17 cellular contexts compared by ENCODE assay signal in the genomic region with DNA sequence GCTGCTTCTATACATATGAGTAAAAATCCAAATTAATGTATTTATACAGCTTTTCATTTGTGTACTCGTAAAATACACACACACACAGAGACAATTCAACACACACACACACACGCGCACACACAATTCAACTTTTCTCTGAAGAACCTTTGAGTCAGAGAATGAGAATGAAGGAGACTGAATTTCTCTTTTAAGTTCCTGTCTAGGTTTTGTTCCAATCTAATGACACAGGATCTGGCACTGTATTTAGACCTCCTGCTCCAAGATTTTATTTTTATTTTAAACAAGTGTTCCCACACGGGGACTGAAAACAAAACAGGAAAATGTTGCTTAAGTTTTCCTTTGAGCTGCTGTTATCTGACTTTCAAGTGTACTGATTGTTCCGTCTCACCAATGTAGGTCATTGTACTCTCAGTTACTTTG.
DNase-seq lines count a peak whose midpoint lies in the region; ATAC-seq and TF ChIP-seq lines count a peak whose summit lies in the region.
"Had no signal": no experiment of that assay in that cellular context is flagged by ENCODE, and none has a peak within 500 bp of the region (broad histone marks: within the 10 kb centered on the region; RNA-seq: fewer than 3 reads in every experiment).

No MANE protein-coding gene starts in this region.

- CTCF ChIA-PET in activated CD4-positive, alpha-beta T cell treated with anti-CD3 and anti-CD28 coated beads, Interleukin-2, amount 10 ng/mL, durations not matched to agents 7 days and 5 days (lab: Charles Lee), result no interaction called here
- CTCF ChIA-PET in RWPE1 (lab: Yijun Ruan, JAX), result interaction anchor here (0.6 kb wide), 1 partner anchor 1492 kb away, joined by 3 read pairs; no protein-coding TSS in a partner anchor

- H3K4me1 ChIP-seq in osteoblast (ENCODE audit: insufficient read depth, low read length), result no peaks in the 10 kb centered on the region
- H3K4me1 ChIP-seq in vagina, result peaks cover 26% of the 10 kb centered on the region

- TF ChIP-seq CTCF in osteoblast (IDR thresholded peaks at IDR 0.05; ENCODE audit: extremely low read depth, low read depth, low read length), result no peak
- no peak for TF ChIP-seq CTCF in vagina (IDR thresholded peaks at IDR 0.05)
- TF ChIP-seq CTCF in RWPE1 (conservative IDR thresholded peaks at IDR 0.05; ENCODE audit: low read depth), result no peak

- intact Hi-C loops in Right ventricle myocardium inferior (cut with DNase I), result loop anchor here (2.0 to 5.0 kb wide), 2 partner anchors 245 to 326 kb away; no protein-coding TSS in a partner anchor
- intact Hi-C loops in cardiac septum (cut with DNase I), result loop anchor here (10.0 kb wide), 1 partner anchor 249 kb away; the partner anchor contains the start of gene LAMA2
- intact Hi-C loops in vagina (cut with DNase I), result no loop called here

- H2AFZ ChIP-seq in osteoblast (ENCODE audit: low read length), result no peak overlapping the region

- POLR2A ChIA-PET in activated CD4-positive, alpha-beta T cell treated with anti-CD3 and anti-CD28 coated beads, Interleukin-2, amount 10 ng/mL, durations not matched to agents 7 days and 5 days (lab: Charles Lee), result no interaction called here
- POLR2A ChIA-PET in RWPE1 (lab: Yijun Ruan, JAX; ENCODE audit: low non-redundant PET), result no interaction called here

- H3K9me3 ChIP-seq in osteoblast (ENCODE audit: low read depth, low read length), result no peaks in the 10 kb centered on the region
- no peaks in the 10 kb centered on the region for H3K9me3 ChIP-seq in vagina

- H3K4me1 Mint-ChIP-seq in activated CD4-positive, alpha-beta T cell treated with anti-CD3 and anti-CD28 coated beads, Interleukin-2, amount 10 ng/mL, durations not matched to agents 7 days and 5 days, result no peaks in the 10 kb centered on the region
- H3K4me1 Mint-ChIP-seq: H9 had no signal

- no peaks in the 10 kb centered on the region for H3K9me3 Mint-ChIP-seq in activated CD4-positive, alpha-beta T cell treated with anti-CD3 and anti-CD28 coated beads, Interleukin-2, amount 10 ng/mL, durations not matched to agents 7 days and 5 days
- H3K9me3 Mint-ChIP-seq: activated CD4-positive, alpha-beta memory T cell treated with anti-CD3 and anti-CD28 coated beads for 36 hours; H9 had no signal

- H3K79me2 ChIP-seq in osteoblast (ENCODE audit: insufficient read depth, low read length), result no peaks in the 10 kb centered on the region

- no peaks in the 10 kb centered on the region for H3K27me3 ChIP-seq in osteoblast (ENCODE audit: insufficient read depth, low read length)
- no peaks in the 10 kb centered on the region for H3K27me3 ChIP-seq in vagina

- H3K36me3 ChIP-seq in osteoblast (ENCODE audit: insufficient read depth, low read length) (no peaks in the 10 kb centered on the region), vagina (no peaks in the 10 kb centered on the region)

- DNase-seq in Right ventricle myocardium inferior (ENCODE audit: missing footprints), result no peak
- DNase-seq in cardiac septum (ENCODE audit: low spot score), result no peak
- peak; percentile 63 for DNase-seq in globus pallidus (ENCODE audit: low spot score)
- peak; percentile 58 for DNase-seq in osteoblast (ENCODE audit: insufficient read length, low spot score, missing footprints)
- DNase-seq in vagina (ENCODE audit: extremely low spot score in 2 of 2), result no peak
- no peak for DNase-seq in H4 (ENCODE audit: low spot score)
- no peak for DNase-seq in activated CD4-positive, alpha-beta T cell treated with anti-CD3 and anti-CD28 coated beads, Interleukin-2, amount 10 ng/mL, durations not matched to agents 7 days and 5 days
- no peak for DNase-seq in RWPE1 (ENCODE audit: low spot score)
- DNase-seq: 8988T; activated CD4-positive, alpha-beta memory T cell treated with anti-CD3 and anti-CD28 coated beads for 36 hours; GF-D8; H9; NCI-H2029 treated with DMSO at 0.1 percent for 48 hours; RPMI8226; T1000 had no signal

- no peak overlapping the region for H3K4me3 Mint-ChIP-seq in activated CD4-positive, alpha-beta T cell treated with anti-CD3 and anti-CD28 coated beads, Interleukin-2, amount 10 ng/mL, durations not matched to agents 7 days and 5 days
- H3K4me3 Mint-ChIP-seq: activated CD4-positive, alpha-beta memory T cell treated with anti-CD3 and anti-CD28 coated beads for 36 hours; H9 had no signal

- H4K20me1 ChIP-seq in osteoblast (ENCODE audit: insufficient read depth, low read length), result no peaks in the 10 kb centered on the region

- H3K27ac ChIP-seq in osteoblast (ENCODE audit: low read depth, low read length), result no peak overlapping the region
- peak overlapping the region; percentile 89 for H3K27ac ChIP-seq in vagina
- H3K27ac ChIP-seq in RWPE1, result no peak overlapping the region
- H3K27ac ChIP-seq: epithelial cell of prostate had no signal

- ATAC-seq in Right ventricle myocardium inferior, result peak; percentile 67

- TF ChIP-seq POLR2A in vagina (IDR thresholded peaks at IDR 0.05), result no peak

- H3K4me3 ChIP-seq in osteoblast (ENCODE audit: insufficient read depth, low read length), result no peak overlapping the region
- no peak overlapping the region for H3K4me3 ChIP-seq in vagina

- peaks cover 2% of the 10 kb centered on the region for H3K27me3 Mint-ChIP-seq in activated CD4-positive, alpha-beta T cell treated with anti-CD3 and anti-CD28 coated beads, Interleukin-2, amount 10 ng/mL, durations not matched to agents 7 days and 5 days
- H3K27me3 Mint-ChIP-seq: brain had no signal

- H3K27ac Mint-ChIP-seq in activated CD4-positive, alpha-beta T cell treated with anti-CD3 and anti-CD28 coated beads, Interleukin-2, amount 10 ng/mL, durations not matched to agents 7 days and 5 days, result no peak overlapping the region
- H3K27ac Mint-ChIP-seq: activated CD4-positive, alpha-beta memory T cell treated with anti-CD3 and anti-CD28 coated beads for 36 hours; H9 had no signal

- no peaks in the 10 kb centered on the region for H3K36me3 Mint-ChIP-seq in activated CD4-positive, alpha-beta T cell treated with anti-CD3 and anti-CD28 coated beads, Interleukin-2, amount 10 ng/mL, durations not matched to agents 7 days and 5 days (ENCODE audit: low read depth)
- H3K36me3 Mint-ChIP-seq: activated CD4-positive, alpha-beta memory T cell treated with anti-CD3 and anti-CD28 coated beads for 36 hours; brain had no signal

- H3K4me2 ChIP-seq in osteoblast (ENCODE audit: insufficient read depth, low read length), result peak overlapping the region; percentile 37

Comparison
In these comparisons a context has a peak if more than half of its experiments do, and no peak if none do; other contexts are left out.
1. DNase-seq: peak in globus pallidus (single experiment) and osteoblast (single experiment); none in Right ventricle myocardium inferior (single experiment), cardiac septum (single experiment), vagina (0 of 2), H4 (single experiment), activated CD4-positive, alpha-beta T cell treated with anti-CD3 and anti-CD28 coated beads, Interleukin-2, amount 10 ng/mL, durations not matched to agents 7 days and 5 days (single experiment) and RWPE1 (single experiment).